1 cellular context compared by ENCODE assay signal in genomic region chr14:69005432-69006148, GRCh38.
TF ChIP-seq lines count a peak whose summit lies in the region.

No MANE protein-coding gene starts in this region.

TF ChIP-seq in HepG2, 621 proteins besides CTCF, POLR2A, EP300 and RAD21:
- TF ChIP-seq TFAP4 (IDR thresholded peaks at IDR 0.05; ENCODE audit: borderline replicate concordance, low read depth) (peak; percentile 78; the same call in 1 of the 2 replicates), FOSL2 (CRISPR knock-in tag; IDR thresholded peaks at IDR 0.05) (peak; percentile 95), BCL3 (CRISPR knock-in tag; IDR thresholded peaks at IDR 0.05) (no peak), ZBTB21 (CRISPR knock-in tag; IDR thresholded peaks at IDR 0.05) (no peak), ZBTB43 (CRISPR knock-in tag; conservative IDR thresholded peaks at IDR 0.05) (no peak), ATF5 (CRISPR knock-in tag; IDR thresholded peaks at IDR 0.05; ENCODE audit: low read depth) (no peak), ZFX (CRISPR knock-in tag; IDR thresholded peaks at IDR 0.05; ENCODE audit: low read depth) (no peak), ZFP1 (CRISPR knock-in tag; IDR thresholded peaks at IDR 0.05) (no peak), SAP130 (CRISPR knock-in tag; IDR thresholded peaks at IDR 0.05; ENCODE audit: low read depth) (peak; percentile 58), CENPX (CRISPR knock-in tag; IDR thresholded peaks at IDR 0.05) (no peak), SNAPC2 (CRISPR knock-in tag; IDR thresholded peaks at IDR 0.05) (no peak), ATF4 (CRISPR knock-in tag; IDR thresholded peaks at IDR 0.05) (0 out of 4 replicates have a peak, but pooled peaks of 1 of the 2 experiments have one; percentile 12), MYC (CRISPR knock-in tag; IDR thresholded peaks at IDR 0.05; ENCODE audit: borderline replicate concordance) (peak; percentile 26; the same call in 1 of the 2 replicates), YEATS4 (CRISPR knock-in tag; IDR thresholded peaks at IDR 0.05; ENCODE audit: borderline replicate concordance) (no peak), ZNF580 (CRISPR knock-in tag; IDR thresholded peaks at IDR 0.05; ENCODE audit: borderline replicate concordance, low read depth) (no peak), JUNB (CRISPR knock-in tag; IDR thresholded peaks at IDR 0.05; ENCODE audit: borderline replicate concordance) (peak; percentile 45; the same call in 1 of the 2 replicates), ELF3 (CRISPR knock-in tag; IDR thresholded peaks at IDR 0.05) (peak; percentile 50; the same call in 1 of the 2 replicates), FOXA3 (CRISPR knock-in tag; IDR thresholded peaks at IDR 0.05) (0 out of 2 replicates have a peak, but pooled peaks have one; percentile 11), SCMH1 (CRISPR knock-in tag; IDR thresholded peaks at IDR 0.05; ENCODE audit: borderline replicate concordance) (no peak), TEAD3 (CRISPR knock-in tag; optimal IDR thresholded peaks at IDR 0.05; ENCODE audit: borderline replicate concordance) (peak; percentile 46), HOXA3 (CRISPR knock-in tag; IDR thresholded peaks at IDR 0.05) (no peak), ARNT (IDR thresholded peaks at IDR 0.05) (no peak), ZNF335 (CRISPR knock-in tag; IDR thresholded peaks at IDR 0.05) (no peak), MIER2 (CRISPR knock-in tag; IDR thresholded peaks at IDR 0.05) (no peak), ETV5 (CRISPR knock-in tag; IDR thresholded peaks at IDR 0.05; ENCODE audit: borderline replicate concordance) (peak; percentile 70; the same call in 1 of the 2 replicates), ZNF501 (CRISPR knock-in tag; IDR thresholded peaks at IDR 0.05) (peak; percentile 40; the same call in 1 of the 2 replicates), CENPBD1 (CRISPR knock-in tag; IDR thresholded peaks at IDR 0.05; ENCODE audit: borderline replicate concordance, low read depth) (no peak), ZMYM3 (CRISPR knock-in tag; IDR thresholded peaks at IDR 0.05) (no peak), MXI1 (IDR thresholded peaks at IDR 0.05; ENCODE audit: borderline replicate concordance, low read depth, low read length) (0 out of 3 replicates have a peak, but pooled peaks have one; percentile 11), FOXK1 (CRISPR knock-in tag; IDR thresholded peaks at IDR 0.05; ENCODE audit: borderline replicate concordance, low read depth) (no peak), ZEB1 (IDR thresholded peaks at IDR 0.05; ENCODE audit: insufficient replicate concordance, low read depth) (no peak), ATF7 (IDR thresholded peaks at IDR 0.05) (no peak), ATF7 (CRISPR knock-in tag; IDR thresholded peaks at IDR 0.05) (no peak), FOSL1 (CRISPR knock-in tag; IDR thresholded peaks at IDR 0.05; ENCODE audit: borderline replicate concordance) (peak; percentile 35; the same call in 1 of the 2 replicates), MLX (CRISPR knock-in tag; IDR thresholded peaks at IDR 0.05) (no peak), ZNF687 (CRISPR knock-in tag; IDR thresholded peaks at IDR 0.05) (peak; percentile 37; the same call in 1 of the 2 replicates)
